ENCODE assay signal across 8 cellular contexts in genomic region chr12:92363295-92364146, GRCh38.
DNase-seq lines count a peak whose midpoint lies in the region; ATAC-seq and TF ChIP-seq lines count a peak whose summit lies in the region.

No MANE protein-coding gene starts in this region.

- H3K36me3 Mint-ChIP-seq in activated naive CD4-positive, alpha-beta T cell treated with anti-CD3 and anti-CD28 coated beads for 36 hours (ENCODE audit: low read depth) = peaks cover 18% of the 10 kb centered on the region

- CTCF ChIA-PET in activated naive CD4-positive, alpha-beta T cell treated with anti-CD3 and anti-CD28 coated beads for 36 hours (lab: Charles Lee) = interaction anchor here (0.5 to 3.1 kb wide), 4 partner anchors 21 to 251 kb away, joined by 3 to 14 read pairs (median 4); no protein-coding TSS in a partner anchor

- no peaks in the 10 kb centered on the region for H3K9me3 ChIP-seq in hepatocyte (ENCODE audit: low read depth)

- 53% methylated on average over 11 of the region's 11 CpGs for WGBS in hepatocyte (ENCODE audit: low lambda C conversion rate, missing lambda C conversion rate)

- no peak for TF ChIP-seq CTCF in hepatocyte (IDR thresholded peaks at IDR 0.05; ENCODE audit: poor library complexity)

- H3K27me3 Mint-ChIP-seq in activated naive CD4-positive, alpha-beta T cell treated with anti-CD3 and anti-CD28 coated beads for 36 hours (ENCODE audit: low read depth) = no peaks in the 10 kb centered on the region

- H3K27ac Mint-ChIP-seq in activated naive CD4-positive, alpha-beta T cell treated with anti-CD3 and anti-CD28 coated beads for 36 hours = peak overlapping the region; percentile 84

- ATAC-seq in GM18520 (IDR thresholded peaks at IDR 0.05; ENCODE audit: unreplicated experiment) (peak; percentile 46), HG02678 (IDR thresholded peaks at IDR 0.05; ENCODE audit: unreplicated experiment) (peak; percentile 57)

- no peaks in the 10 kb centered on the region for H4K20me1 ChIP-seq in hepatocyte (ENCODE audit: insufficient read depth, poor library complexity, severe bottlenecking)

- no peak overlapping the region for H3K27ac ChIP-seq in hepatocyte

- no peaks in the 10 kb centered on the region for H3K36me3 ChIP-seq in hepatocyte (replicated peaks; ENCODE audit: insufficient read depth, low read depth)

- H3K4me1 Mint-ChIP-seq in activated naive CD4-positive, alpha-beta T cell treated with anti-CD3 and anti-CD28 coated beads for 36 hours (ENCODE audit: low read depth) = peaks cover 66% of the 10 kb centered on the region

- intact Hi-C loops in activated naive CD4-positive, alpha-beta T cell treated with anti-CD3 and anti-CD28 coated beads for 36 hours (cut with micrococcal nuclease) = loop anchor here (2.0 to 5.0 kb wide), 2 partner anchors 35 to 486 kb away; no protein-coding TSS in a partner anchor

- no peaks in the 10 kb centered on the region for H3K79me2 ChIP-seq in hepatocyte

- H3K9me2 ChIP-seq in hepatocyte (replicated peaks; ENCODE audit: insufficient read depth) = no peaks in the 10 kb centered on the region

- H3K4me1 ChIP-seq in hepatocyte (ENCODE audit: insufficient read depth) = no peaks in the 10 kb centered on the region

- DNase-seq in NOMO-1 treated with DMSO at 0.1 percent for 48 hours (lab: John Stamatoyannopoulos, UW; ENCODE audit: unreplicated experiment) (peak; percentile 83), hepatocyte (ENCODE audit: low spot score) (peak; percentile 15), NCI-H2107 treated with DMSO at 0.1 percent for 48 hours (lab: John Stamatoyannopoulos, UW; ENCODE audit: unreplicated experiment) (no peak), SHP77 (lab: John Stamatoyannopoulos, UW) (no peak)
- DNase-seq in activated naive CD4-positive, alpha-beta T cell treated with anti-CD3 and anti-CD28 coated beads for 36 hours = peak; percentile 56
- DNase-seq in stimulated activated CD4-positive, alpha-beta T cell treated with anti-CD3 and anti-CD28 coated beads, Interleukin-2, amount 100 ng/mL, for 24 hours = peak; percentile 29 to 32

- peak overlapping the region; percentile 56 for H3K4me2 ChIP-seq in hepatocyte

- peak overlapping the region; percentile 81 for H3K4me3 Mint-ChIP-seq in activated naive CD4-positive, alpha-beta T cell treated with anti-CD3 and anti-CD28 coated beads for 36 hours

- no peak overlapping the region for H3K4me3 ChIP-seq in hepatocyte

- H3K27me3 ChIP-seq in hepatocyte = no peaks in the 10 kb centered on the region

- peaks cover 14% of the 10 kb centered on the region for H3K9me3 Mint-ChIP-seq in activated naive CD4-positive, alpha-beta T cell treated with anti-CD3 and anti-CD28 coated beads for 36 hours

- peak overlapping the region; percentile 32 for H2AFZ ChIP-seq in hepatocyte

Comparison
In these comparisons a context has a peak if more than half of its experiments do, and no peak if none do; other contexts are left out.
1. DNase-seq: peak in NOMO-1 treated with DMSO at 0.1 percent for 48 hours (single experiment), activated naive CD4-positive, alpha-beta T cell treated with anti-CD3 and anti-CD28 coated beads for 36 hours (single experiment), hepatocyte (single experiment) and stimulated activated CD4-positive, alpha-beta T cell treated with anti-CD3 and anti-CD28 coated beads, Interleukin-2, amount 100 ng/mL, for 24 hours (2 of 2); none in NCI-H2107 treated with DMSO at 0.1 percent for 48 hours (single experiment) and SHP77 (0 of 2).